Comparison of ENCODE assay signal across 1 cellular context in genomic region chr2:180289627-180290026, GRCh38.
TF ChIP-seq lines count a peak whose summit lies in the region.

No MANE protein-coding gene starts in this region.

TF ChIP-seq in HepG2, 621 proteins besides CTCF, POLR2A, EP300 and RAD21 (continued from another document and continues in another):
- TF ChIP-seq ARID5B (CRISPR knock-in tag; IDR thresholded peaks at IDR 0.05) (peak; percentile 87), GFI1 (CRISPR knock-in tag; IDR thresholded peaks at IDR 0.05; ENCODE audit: borderline replicate concordance) (peak; percentile 51; the same call in 1 of the 2 replicates), SOX6 (IDR thresholded peaks at IDR 0.05) (no peak), SOX6 (CRISPR knock-in tag; IDR thresholded peaks at IDR 0.05) (peak; percentile 72), MXD3 (CRISPR knock-in tag; IDR thresholded peaks at IDR 0.05) (no peak), FOXP1 (IDR thresholded peaks at IDR 0.05) (no peak), FOXP1 (CRISPR knock-in tag; IDR thresholded peaks at IDR 0.05) (peak; percentile 48; the same call in 1 of the 2 replicates), HNF4A (CRISPR knock-in tag; IDR thresholded peaks at IDR 0.05) (0 out of 2 replicates have a peak, but pooled peaks have one; percentile 7), ZNF577 (CRISPR knock-in tag; IDR thresholded peaks at IDR 0.05; ENCODE audit: borderline replicate concordance, low read depth) (no peak), ZNF598 (CRISPR knock-in tag; IDR thresholded peaks at IDR 0.05; ENCODE audit: borderline replicate concordance) (no peak), HINFP (CRISPR knock-in tag; IDR thresholded peaks at IDR 0.05; ENCODE audit: low read depth) (no peak), CHD4 (IDR thresholded peaks at IDR 0.05; ENCODE audit: borderline replicate concordance, low read length) (no peak), FOXA3 (CRISPR knock-in tag; IDR thresholded peaks at IDR 0.05) (peak; percentile 90), NFIC (IDR thresholded peaks at IDR 0.05; ENCODE audit: low read length) (peak; percentile 48; the same call in 1 of the 2 replicates), FOXO4 (CRISPR knock-in tag; conservative IDR thresholded peaks at IDR 0.05) (no peak), ZNF451 (CRISPR knock-in tag; IDR thresholded peaks at IDR 0.05) (no peak), ZFY (CRISPR knock-in tag; IDR thresholded peaks at IDR 0.05) (no peak), ISL2 (CRISPR knock-in tag; IDR thresholded peaks at IDR 0.05) (peak; percentile 57; the same call in 1 of the 2 replicates), FOXJ3 (CRISPR knock-in tag; IDR thresholded peaks at IDR 0.05; ENCODE audit: borderline replicate concordance) (peak; percentile 42; the same call in 1 of the 2 replicates), TGIF2 (CRISPR knock-in tag; IDR thresholded peaks at IDR 0.05) (0 out of 2 replicates have a peak, but pooled peaks have one; percentile 22), ZNF703 (CRISPR knock-in tag; IDR thresholded peaks at IDR 0.05; ENCODE audit: borderline replicate concordance) (no peak), BCL6 (CRISPR knock-in tag; IDR thresholded peaks at IDR 0.05) (peak; percentile 93), FOXP4 (CRISPR knock-in tag; IDR thresholded peaks at IDR 0.05) (peak; percentile 53; the same call in 1 of the 2 replicates), MED13 (CRISPR knock-in tag; IDR thresholded peaks at IDR 0.05) (no peak), SOX13 (IDR thresholded peaks at IDR 0.05) (no peak), SOX13 (CRISPR knock-in tag; conservative IDR thresholded peaks at IDR 0.05 in 1 of 2, IDR thresholded peaks at IDR 0.05 in 1 of 2) (peak in 1 of 2 experiments; percentile 83; a peak in 2 of 4 replicates), AFF4 (CRISPR knock-in tag; IDR thresholded peaks at IDR 0.05) (no peak), HOXD1 (CRISPR knock-in tag; IDR thresholded peaks at IDR 0.05) (no peak), HDAC2 (CRISPR knock-in tag; IDR thresholded peaks at IDR 0.05) (peak; percentile 54; the same call in 1 of the 2 replicates), ZXDC (CRISPR knock-in tag; IDR thresholded peaks at IDR 0.05) (no peak), CREM (IDR thresholded peaks at IDR 0.05) (0 out of 2 replicates have a peak, but pooled peaks have one; percentile 25), CREM (CRISPR knock-in tag; IDR thresholded peaks at IDR 0.05) (no peak), ZNF841 (CRISPR knock-in tag; IDR thresholded peaks at IDR 0.05; ENCODE audit: borderline replicate concordance) (no peak), GATAD2A (CRISPR knock-in tag; IDR thresholded peaks at IDR 0.05) (peak; percentile 81), CEBPG (CRISPR knock-in tag; IDR thresholded peaks at IDR 0.05) (peak; percentile 46), THRA (CRISPR knock-in tag; IDR thresholded peaks at IDR 0.05; ENCODE audit: borderline replicate concordance) (peak; percentile 27; the same call in 1 of the 2 replicates), ZNF12 (CRISPR knock-in tag; IDR thresholded peaks at IDR 0.05) (peak; percentile 57; the same call in 1 of the 2 replicates), TFE3 (CRISPR knock-in tag; IDR thresholded peaks at IDR 0.05) (no peak), CEBPB (IDR thresholded peaks at IDR 0.05; ENCODE audit: borderline replicate concordance, low read depth, low read length) (peak; percentile 76; the same call in 1 of the 2 replicates), NFKBIZ (CRISPR knock-in tag; IDR thresholded peaks at IDR 0.05) (no peak), ZBTB38 (CRISPR knock-in tag; IDR thresholded peaks at IDR 0.05) (no peak), TEF (CRISPR knock-in tag; IDR thresholded peaks at IDR 0.05) (no peak)
